27 cellular contexts compared by ENCODE assay signal in genomic region chr13:67792151-67792665, GRCh38.
DNase-seq lines count a peak whose midpoint lies in the region; ATAC-seq and TF ChIP-seq lines count a peak whose summit lies in the region.
"Had no signal": no experiment of that assay in that cellular context is flagged by ENCODE, and none has a peak within 500 bp of the region (broad histone marks: within the 10 kb centered on the region; RNA-seq: fewer than 3 reads in every experiment).

No MANE protein-coding gene starts in this region.

- no peaks in the 10 kb centered on the region for H3K27me3 Mint-ChIP-seq in osteocyte (ENCODE audit: unreplicated experiment)
- H3K27me3 Mint-ChIP-seq: activated naive CD8-positive, alpha-beta T cell treated with anti-CD3 and anti-CD28 coated beads, Interleukin-2, amount 50 U/mL, for 24 hours; dendritic cell treated with granulocyte-macrophage colony-stimulating factor and Interleukin-4, amounts not matched to agents 40 ng/mL and 50 ng/mL, for 4 days; stimulated activated naive CD8-positive, alpha-beta T cell treated with anti-CD3 and anti-CD28 coated beads, Interleukin-15, amount 100 ng/mL, for 72 hours had no signal

- H3K27ac Mint-ChIP-seq in osteocyte (ENCODE audit: unreplicated experiment) = no peak overlapping the region
- H3K27ac Mint-ChIP-seq: activated naive CD8-positive, alpha-beta T cell treated with anti-CD3 and anti-CD28 coated beads, Interleukin-2, amount 50 U/mL, for 24 hours; dendritic cell treated with granulocyte-macrophage colony-stimulating factor and Interleukin-4, amounts not matched to agents 40 ng/mL and 50 ng/mL, for 4 days; HFFc6; neural progenitor cell; stimulated activated naive CD8-positive, alpha-beta T cell treated with anti-CD3 and anti-CD28 coated beads, Interleukin-15, amount 100 ng/mL, for 72 hours had no signal

- TF ChIP-seq CTCF in retinal pigment epithelial cell (conservative IDR thresholded peaks at IDR 0.05; ENCODE audit: low read depth, low read length) = no peak
- TF ChIP-seq CTCF in osteocyte (IDR thresholded peaks at IDR 0.05) = no peak

- no peak overlapping the region for H3K4me3 ChIP-seq in retinal pigment epithelial cell (ENCODE audit: low read length)
- H3K4me3 ChIP-seq: breast epithelium, heart left ventricle, left ventricle myocardium inferior, mucosa of descending colon, neural progenitor cell, prostate gland, SK-N-MC, skin epidermis, transverse colon had no signal

- no peak for ATAC-seq in GM19035 (IDR thresholded peaks at IDR 0.05; ENCODE audit: unreplicated experiment)
- ATAC-seq: activated naive CD8-positive, alpha-beta T cell treated with anti-CD3 and anti-CD28 coated beads, Interleukin-2, amount 50 U/mL, for 24 hours; heart left ventricle; mucosa of descending colon; stimulated activated naive CD8-positive, alpha-beta T cell treated with anti-CD3 and anti-CD28 coated beads, Interleukin-15, amount 100 ng/mL, for 72 hours had no signal

- peak; percentile 1 for DNase-seq in DMS53 (lab: John Stamatoyannopoulos, UW)
- no peak for DNase-seq in DMS53 treated with DMSO at 0.1 percent for 48 hours (lab: John Stamatoyannopoulos, UW; ENCODE audit: unreplicated experiment)
- DNase-seq in NCI-H146 (lab: John Stamatoyannopoulos, UW) = peak; percentile 69
- peak; percentile 27 for DNase-seq in SHP77 treated with DMSO at 0.1 percent for 48 hours (lab: John Stamatoyannopoulos, UW)
- DNase-seq in retinal pigment epithelial cell (ENCODE audit: low read depth) = peak; percentile 46
- no peak for DNase-seq in ecto neural progenitor cell (ENCODE audit: low spot score)
- no peak for DNase-seq in osteocyte (ENCODE audit: extremely low spot score, unreplicated experiment)
- DNase-seq: activated CD8-positive, alpha-beta memory T cell treated with anti-CD3 and anti-CD28 coated beads, Interleukin-2, amount 50 U/mL, for 48 hours; activated effector memory CD4-positive, alpha-beta T cell treated with Interleukin-2 at 50 U/mL for 16 hours; activated naive CD8-positive, alpha-beta T cell treated with anti-CD3 and anti-CD28 coated beads, Interleukin-2, amount 50 U/mL, for 24 hours; Caco-2; heart left ventricle; HFFc6; IMR-90; left ventricle myocardium inferior; mucosa of descending colon; NCI-H2171 treated with DMSO at 0.1 percent for 48 hours; stimulated activated naive CD8-positive, alpha-beta T cell treated with anti-CD3 and anti-CD28 coated beads, Interleukin-15, amount 100 ng/mL, for 72 hours; transverse colon; WERI-Rb-1 had no signal

- H3K36me3 Mint-ChIP-seq in osteocyte (ENCODE audit: unreplicated experiment) = no peaks in the 10 kb centered on the region
- H3K36me3 Mint-ChIP-seq: neural progenitor cell had no signal

- peaks cover 10% of the 10 kb centered on the region for H3K4me1 Mint-ChIP-seq in osteocyte (ENCODE audit: unreplicated experiment)
- H3K4me1 Mint-ChIP-seq: activated naive CD8-positive, alpha-beta T cell treated with anti-CD3 and anti-CD28 coated beads, Interleukin-2, amount 50 U/mL, for 24 hours; stimulated activated naive CD8-positive, alpha-beta T cell treated with anti-CD3 and anti-CD28 coated beads, Interleukin-15, amount 100 ng/mL, for 72 hours had no signal

- H3K4me3 Mint-ChIP-seq in osteocyte (ENCODE audit: unreplicated experiment) = no peak overlapping the region
- H3K4me3 Mint-ChIP-seq: activated naive CD8-positive, alpha-beta T cell treated with anti-CD3 and anti-CD28 coated beads, Interleukin-2, amount 50 U/mL, for 24 hours; dendritic cell treated with granulocyte-macrophage colony-stimulating factor and Interleukin-4, amounts not matched to agents 40 ng/mL and 50 ng/mL, for 4 days; HFFc6; neural progenitor cell; stimulated activated naive CD8-positive, alpha-beta T cell treated with anti-CD3 and anti-CD28 coated beads, Interleukin-15, amount 100 ng/mL, for 72 hours had no signal

- H3K9me3 Mint-ChIP-seq in osteocyte (ENCODE audit: unreplicated experiment) = peaks cover 4% of the 10 kb centered on the region
- H3K9me3 Mint-ChIP-seq: neural progenitor cell; stimulated activated naive CD8-positive, alpha-beta T cell treated with anti-CD3 and anti-CD28 coated beads, Interleukin-15, amount 100 ng/mL, for 72 hours had no signal

Comparison
In these comparisons a context has a peak if more than half of its experiments do, and no peak if none do; other contexts are left out.
1. DNase-seq: peak in DMS53 (single experiment), NCI-H146 (single experiment), SHP77 treated with DMSO at 0.1 percent for 48 hours (single experiment) and retinal pigment epithelial cell (single experiment); none in DMS53 treated with DMSO at 0.1 percent for 48 hours (single experiment), ecto neural progenitor cell (single experiment) and osteocyte (single experiment).